ENCODE assay signal across 20 cellular contexts in the genomic region with DNA sequence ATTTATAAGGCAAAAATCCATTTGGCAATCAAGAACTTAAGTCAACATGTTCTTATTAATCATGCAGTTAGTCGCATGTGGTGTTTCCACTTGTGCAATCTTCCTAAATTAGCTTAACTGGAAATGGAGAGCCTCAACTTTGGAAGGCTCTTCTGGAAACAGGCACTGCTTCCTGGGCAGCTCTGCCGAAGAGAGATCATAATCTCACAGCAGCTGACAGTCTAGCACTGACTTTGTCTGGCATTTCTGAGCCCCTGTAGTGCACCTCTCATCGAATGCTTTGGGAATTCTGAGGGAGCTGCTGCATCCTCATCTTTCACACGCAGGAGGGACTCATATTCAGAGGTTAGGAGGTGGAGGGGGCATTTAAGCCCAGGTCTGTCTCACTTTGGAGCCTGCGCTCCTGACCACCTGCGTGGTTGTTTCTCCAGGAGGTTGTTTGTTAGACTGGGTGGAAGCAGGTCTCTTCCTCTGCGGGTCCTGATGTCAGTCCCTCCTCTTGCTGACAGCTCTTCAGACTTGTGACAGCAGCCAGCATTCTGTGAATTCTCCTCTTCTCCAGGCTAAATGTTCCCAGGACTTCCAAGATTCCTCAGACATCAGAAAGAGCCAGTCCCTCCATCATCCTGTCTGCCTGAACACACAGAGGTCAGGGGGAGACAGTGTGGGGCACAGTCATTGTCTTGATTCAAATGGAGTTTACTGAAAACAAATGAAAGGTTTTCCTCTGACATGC.
DNase-seq lines count a peak whose midpoint lies in the region; ATAC-seq, FAIRE-seq and TF ChIP-seq lines count a peak whose summit lies in the region.
"Had no signal": no experiment of that assay in that cellular context is flagged by ENCODE, and none has a peak within 500 bp of the region (broad histone marks: within the 10 kb centered on the region; RNA-seq: fewer than 3 reads in every experiment).

No MANE protein-coding gene starts in this region.

- no peaks in the 10 kb centered on the region for H3K36me3 ChIP-seq in neural progenitor cell

- H3K4me1 ChIP-seq in neural progenitor cell = peaks cover 6% of the 10 kb centered on the region

- H3K27me3 Mint-ChIP-seq in neural progenitor cell (ENCODE audit: insufficient read depth, low read depth) = peaks cover 8% of the 10 kb centered on the region

- no peak overlapping the region for H3K4me3 Mint-ChIP-seq in neural progenitor cell
- H3K4me3 Mint-ChIP-seq: activated CD4-positive, alpha-beta T cell treated with anti-CD3 and anti-CD28 coated beads for 36 hours; activated naive CD8-positive, alpha-beta T cell treated with anti-CD3 and anti-CD28 coated beads, Interleukin-2, amount 10 ng/mL, durations not matched to agents 7 days and 5 days had no signal

- H3K27me3 ChIP-seq in neural progenitor cell = no peaks in the 10 kb centered on the region

- FAIRE-seq in RCC 7860 (lab: Jason Lieb, UNC) = no peak
- FAIRE-seq: colon had no signal

- H3K4me2 ChIP-seq in neural progenitor cell = peak overlapping the region; percentile 3

- no peaks in the 10 kb centered on the region for H3K9me3 Mint-ChIP-seq in neural progenitor cell

- no peaks in the 10 kb centered on the region for H4K20me1 ChIP-seq in neural progenitor cell (ENCODE audit: low read depth)

- TF ChIP-seq CTCF in neural progenitor cell (IDR thresholded peaks at IDR 0.05) = no peak

- no peak overlapping the region for H3K27ac Mint-ChIP-seq in neural progenitor cell
- H3K27ac Mint-ChIP-seq: activated CD4-positive, alpha-beta T cell treated with anti-CD3 and anti-CD28 coated beads for 36 hours; activated naive CD8-positive, alpha-beta T cell treated with anti-CD3 and anti-CD28 coated beads, Interleukin-2, amount 10 ng/mL, durations not matched to agents 7 days and 5 days had no signal

- no peak overlapping the region for H2AFZ ChIP-seq in neural progenitor cell (replicated peaks)

- H3K9ac ChIP-seq in neural progenitor cell = no peak overlapping the region

- H3K4me3 ChIP-seq in neural progenitor cell = no peak overlapping the region

- H3K9me3 ChIP-seq in neural progenitor cell (ENCODE audit: low read depth) = no peaks in the 10 kb centered on the region

- H3K79me2 ChIP-seq in neural progenitor cell (ENCODE audit: low read depth) = no peaks in the 10 kb centered on the region

- H3K4me1 Mint-ChIP-seq in neural progenitor cell = peaks cover 7% of the 10 kb centered on the region

- no peak overlapping the region for H3K27ac ChIP-seq in neural progenitor cell

- ATAC-seq in esophagus mucosa = peak; percentile 58
- ATAC-seq: activated CD4-positive, alpha-beta T cell treated with anti-CD3 and anti-CD28 coated beads for 36 hours; HCT116 had no signal

- H3F3A ChIP-seq in neural progenitor cell (ENCODE audit: low read depth) = no peaks in the 10 kb centered on the region

- no peaks in the 10 kb centered on the region for H3K36me3 Mint-ChIP-seq in neural progenitor cell

- DNase-seq in EH (ENCODE audit: low read depth) = peak; percentile 39
- DNase-seq in NCI-H128 (lab: John Stamatoyannopoulos, UW; ENCODE audit: unreplicated experiment) = peak; percentile 8
- DNase-seq in neural progenitor cell (ENCODE audit: low spot score) = no peak
- DNase-seq in RCC 7860 (ENCODE audit: low spot score) = no peak
- DNase-seq in NCI-H226 = no peak
- no peak for DNase-seq in DMS53 (lab: John Stamatoyannopoulos, UW)
- DNase-seq in NCI-H1048 (lab: John Stamatoyannopoulos, UW) = no peak
- DNase-seq: activated CD4-positive, alpha-beta T cell treated with anti-CD3 and anti-CD28 coated beads for 36 hours; activated naive CD8-positive, alpha-beta T cell treated with anti-CD3 and anti-CD28 coated beads, Interleukin-2, amount 10 ng/mL, durations not matched to agents 7 days and 5 days; IMR-90; midbrain; NCI-H1436 treated with DMSO at 0.1 percent for 48 hours; NCI-H510A; nucleus accumbens; RPMI8226; stimulated activated CD4-positive, alpha-beta T cell treated with anti-CD3 and anti-CD28 coated beads, Interleukin-12 subunit alpha, Interleukin-12 subunit beta, amount 100 ng/mL, for 4 hours; T-helper 2 cell had no signal

Comparison
In these comparisons a context has a peak if more than half of its experiments do, and no peak if none do; other contexts are left out.
1. DNase-seq: peak in EH (single experiment) and NCI-H128 (single experiment); none in neural progenitor cell (single experiment), RCC 7860 (single experiment), NCI-H226 (single experiment), DMS53 (single experiment) and NCI-H1048 (single experiment).